Comparison of ENCODE assay signal across 1 cellular context in genomic region chr6:150271501-150272263, GRCh38.
TF ChIP-seq lines count a peak whose summit lies in the region.

No MANE protein-coding gene starts in this region.

TF ChIP-seq in K562, 482 proteins besides CTCF, POLR2A, EP300 and RAD21 (continued from another document and continues in another):
- TF ChIP-seq ZNF609 (CRISPR knock-in tag; IDR thresholded peaks at IDR 0.05; ENCODE audit: borderline replicate concordance) (0 out of 2 replicates have a peak, but pooled peaks have one; percentile 16), ILK (tag; IDR thresholded peaks at IDR 0.05; ENCODE audit: borderline replicate concordance, low read depth) (0 out of 2 replicates have a peak, but pooled peaks have one; percentile 12), ZNF282 (CRISPR knock-in tag; IDR thresholded peaks at IDR 0.05) (no peak), ZNF134 (CRISPR knock-in tag; conservative IDR thresholded peaks at IDR 0.05) (peak; percentile 55; the same call in 1 of the 2 replicates), PHB2 (IDR thresholded peaks at IDR 0.05; ENCODE audit: low read depth) (peak; percentile 86), ZNF766 (CRISPR knock-in tag; conservative IDR thresholded peaks at IDR 0.05) (peak; percentile 97), ZEB2 (IDR thresholded peaks at IDR 0.05) (peak; percentile 76), SREBF2 (CRISPR knock-in tag; IDR thresholded peaks at IDR 0.05) (no peak), MTA3 (IDR thresholded peaks at IDR 0.05; ENCODE audit: borderline replicate concordance) (peak; percentile 42; the same call in 1 of the 2 replicates), NUFIP1 (IDR thresholded peaks at IDR 0.05; ENCODE audit: partially characterized antibody) (peak; percentile 79), NR2C2 (CRISPR knock-in tag; IDR thresholded peaks at IDR 0.05) (no peak), NR2C2 (tag; IDR thresholded peaks at IDR 0.05) (peak; percentile 55; the same call in 1 of the 2 replicates), BRD9 (IDR thresholded peaks at IDR 0.05; ENCODE audit: low read depth, partially characterized antibody) (peak; percentile 67), CHD2 (IDR thresholded peaks at IDR 0.05; ENCODE audit: low read depth, low read length) (no peak), GABPB2 (CRISPR knock-in tag; conservative IDR thresholded peaks at IDR 0.05) (0 out of 2 replicates have a peak, but pooled peaks have one; percentile 16), FOXA3 (CRISPR knock-in tag; conservative IDR thresholded peaks at IDR 0.05 in 1 of 2, IDR thresholded peaks at IDR 0.05 in 1 of 2) (no peak; a peak in 1 of 4 replicates), MAZ (CRISPR knock-in tag; conservative IDR thresholded peaks at IDR 0.05 in 1 of 2, IDR thresholded peaks at IDR 0.05 in 1 of 2) (peak in 1 of 2 experiments; percentile 42; a peak in 3 of 4 replicates), ZNF589 (CRISPR knock-in tag; IDR thresholded peaks at IDR 0.05; ENCODE audit: low read depth) (peak; percentile 97), STAT5A (IDR thresholded peaks at IDR 0.05; ENCODE audit: borderline replicate concordance, low read length) (peak; percentile 95), NBN (IDR thresholded peaks at IDR 0.05; ENCODE audit: low read depth) (peak; percentile 97), CREB3 (tag; conservative IDR thresholded peaks at IDR 0.05; ENCODE audit: low read depth) (peak; percentile 88), MGA (IDR thresholded peaks at IDR 0.05) (0 out of 2 replicates have a peak, but pooled peaks have one; percentile 9), EGR1 (conservative IDR thresholded peaks at IDR 0.05) (peak; percentile 31; the same call in 1 of the 2 replicates), KLF16 (IDR thresholded peaks at IDR 0.05) (peak; percentile 99)
- TF ChIP-seq, protein P1, sequence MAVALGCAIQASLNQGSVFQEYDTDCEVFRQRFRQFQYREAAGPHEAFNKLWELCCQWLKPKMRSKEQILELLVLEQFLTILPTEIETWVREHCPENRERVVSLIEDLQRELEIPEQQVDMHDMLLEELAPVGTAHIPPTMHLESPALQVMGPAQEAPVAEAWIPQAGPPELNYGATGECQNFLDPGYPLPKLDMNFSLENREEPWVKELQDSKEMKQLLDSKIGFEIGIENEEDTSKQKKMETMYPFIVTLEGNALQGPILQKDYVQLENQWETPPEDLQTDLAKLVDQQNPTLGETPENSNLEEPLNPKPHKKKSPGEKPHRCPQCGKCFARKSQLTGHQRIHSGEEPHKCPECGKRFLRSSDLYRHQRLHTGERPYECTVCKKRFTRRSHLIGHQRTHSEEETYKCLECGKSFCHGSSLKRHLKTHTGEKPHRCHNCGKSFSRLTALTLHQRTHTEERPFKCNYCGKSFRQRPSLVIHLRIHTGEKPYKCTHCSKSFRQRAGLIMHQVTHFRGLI (CRISPR knock-in tag; IDR thresholded peaks at IDR 0.05): peak; percentile 77; the same call in 1 of the 2 replicates
- TF ChIP-seq, protein P2, sequence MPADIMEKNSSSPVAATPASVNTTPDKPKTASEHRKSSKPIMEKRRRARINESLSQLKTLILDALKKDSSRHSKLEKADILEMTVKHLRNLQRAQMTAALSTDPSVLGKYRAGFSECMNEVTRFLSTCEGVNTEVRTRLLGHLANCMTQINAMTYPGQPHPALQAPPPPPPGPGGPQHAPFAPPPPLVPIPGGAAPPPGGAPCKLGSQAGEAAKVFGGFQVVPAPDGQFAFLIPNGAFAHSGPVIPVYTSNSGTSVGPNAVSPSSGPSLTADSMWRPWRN (IDR thresholded peaks at IDR 0.05; ENCODE audit: low read depth): peak; percentile 94
- TF ChIP-seq, protein P3, sequence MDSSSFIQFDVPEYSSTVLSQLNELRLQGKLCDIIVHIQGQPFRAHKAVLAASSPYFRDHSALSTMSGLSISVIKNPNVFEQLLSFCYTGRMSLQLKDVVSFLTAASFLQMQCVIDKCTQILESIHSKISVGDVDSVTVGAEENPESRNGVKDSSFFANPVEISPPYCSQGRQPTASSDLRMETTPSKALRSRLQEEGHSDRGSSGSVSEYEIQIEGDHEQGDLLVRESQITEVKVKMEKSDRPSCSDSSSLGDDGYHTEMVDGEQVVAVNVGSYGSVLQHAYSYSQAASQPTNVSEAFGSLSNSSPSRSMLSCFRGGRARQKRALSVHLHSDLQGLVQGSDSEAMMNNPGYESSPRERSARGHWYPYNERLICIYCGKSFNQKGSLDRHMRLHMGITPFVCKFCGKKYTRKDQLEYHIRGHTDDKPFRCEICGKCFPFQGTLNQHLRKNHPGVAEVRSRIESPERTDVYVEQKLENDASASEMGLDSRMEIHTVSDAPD (CRISPR knock-in tag; IDR thresholded peaks at IDR 0.05): 0 out of 2 replicates have a peak, but pooled peaks have one; percentile 14
- TF ChIP-seq, protein P4, sequence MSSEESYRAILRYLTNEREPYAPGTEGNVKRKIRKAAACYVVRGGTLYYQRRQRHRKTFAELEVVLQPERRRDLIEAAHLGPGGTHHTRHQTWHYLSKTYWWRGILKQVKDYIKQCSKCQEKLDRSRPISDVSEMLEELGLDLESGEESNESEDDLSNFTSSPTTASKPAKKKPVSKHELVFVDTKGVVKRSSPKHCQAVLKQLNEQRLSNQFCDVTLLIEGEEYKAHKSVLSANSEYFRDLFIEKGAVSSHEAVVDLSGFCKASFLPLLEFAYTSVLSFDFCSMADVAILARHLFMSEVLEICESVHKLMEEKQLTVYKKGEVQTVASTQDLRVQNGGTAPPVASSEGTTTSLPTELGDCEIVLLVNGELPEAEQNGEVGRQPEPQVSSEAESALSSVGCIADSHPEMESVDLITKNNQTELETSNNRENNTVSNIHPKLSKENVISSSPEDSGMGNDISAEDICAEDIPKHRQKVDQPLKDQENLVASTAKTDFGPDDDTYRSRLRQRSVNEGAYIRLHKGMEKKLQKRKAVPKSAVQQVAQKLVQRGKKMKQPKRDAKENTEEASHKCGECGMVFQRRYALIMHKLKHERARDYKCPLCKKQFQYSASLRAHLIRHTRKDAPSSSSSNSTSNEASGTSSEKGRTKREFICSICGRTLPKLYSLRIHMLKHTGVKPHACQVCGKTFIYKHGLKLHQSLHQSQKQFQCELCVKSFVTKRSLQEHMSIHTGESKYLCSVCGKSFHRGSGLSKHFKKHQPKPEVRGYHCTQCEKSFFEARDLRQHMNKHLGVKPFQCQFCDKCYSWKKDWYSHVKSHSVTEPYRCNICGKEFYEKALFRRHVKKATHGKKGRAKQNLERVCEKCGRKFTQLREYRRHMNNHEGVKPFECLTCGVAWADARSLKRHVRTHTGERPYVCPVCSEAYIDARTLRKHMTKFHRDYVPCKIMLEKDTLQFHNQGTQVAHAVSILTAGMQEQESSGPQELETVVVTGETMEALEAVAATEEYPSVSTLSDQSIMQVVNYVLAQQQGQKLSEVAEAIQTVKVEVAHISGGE (CRISPR knock-in tag; IDR thresholded peaks at IDR 0.05): peak in 1 of 3 experiments; percentile 75; a peak in 2 of 6 replicates
